9 cellular contexts compared by ENCODE assay signal in genomic region chr17:61065263-61065773, GRCh38.
DNase-seq lines count a peak whose midpoint lies in the region; ATAC-seq lines count a peak whose summit lies in the region.
"Had no signal": no experiment of that assay in that cellular context is flagged by ENCODE, and none has a peak within 500 bp of the region (broad histone marks: within the 10 kb centered on the region; RNA-seq: fewer than 3 reads in every experiment).

No MANE protein-coding gene starts in this region.

- DNase-seq in GM04504 (ENCODE audit: low read depth), result peak; percentile 31
- DNase-seq in MV-4-11 (lab: John Stamatoyannopoulos, UW), result peak; percentile 18
- peak; percentile 70 for DNase-seq in fibroblast of peridontal ligament (ENCODE audit: extremely low read depth)
- DNase-seq in pons (ENCODE audit: low spot score), result peak; percentile 15
- no peak for DNase-seq in NCI-H748 treated with DMSO at 0.1 percent for 48 hours (lab: John Stamatoyannopoulos, UW)
- DNase-seq in NCI-H226, result no peak
- DNase-seq: NCI-H1436 treated with DMSO at 0.1 percent for 48 hours; stimulated activated naive CD4-positive, alpha-beta T cell had no signal

- ATAC-seq in HG02970 (IDR thresholded peaks at IDR 0.05; ENCODE audit: low FRiP score, unreplicated experiment), result no peak

Comparison
In these comparisons a context has a peak if more than half of its experiments do, and no peak if none do; other contexts are left out.
1. DNase-seq: peak in GM04504 (single experiment), MV-4-11 (single experiment), fibroblast of peridontal ligament (single experiment) and pons (single experiment); none in NCI-H748 treated with DMSO at 0.1 percent for 48 hours (single experiment) and NCI-H226 (single experiment).